ENCODE assay signal across 25 cellular contexts in the genomic region with DNA sequence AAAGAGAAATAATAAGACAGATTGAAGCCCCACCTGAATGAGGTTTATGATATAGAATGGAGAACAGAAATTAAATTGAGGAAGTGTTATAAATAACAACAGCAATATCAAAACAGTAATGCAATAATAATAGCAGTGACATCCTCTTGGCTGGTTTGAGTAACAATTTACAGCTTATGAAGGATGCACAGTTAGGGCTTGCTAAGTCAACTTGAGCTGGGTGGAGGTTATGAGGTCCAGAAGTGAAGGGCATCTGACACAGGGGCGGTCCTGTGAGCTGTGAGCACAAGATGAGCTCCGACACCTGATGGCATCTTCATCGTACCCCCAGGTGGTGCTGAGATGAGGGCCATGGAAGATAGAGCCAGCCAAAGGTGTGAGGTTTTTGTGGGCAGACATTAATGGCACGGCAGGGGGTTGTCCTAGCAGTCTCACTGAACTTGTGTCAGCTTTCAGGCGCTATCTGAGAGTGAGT. TPM values are rescaled to one million over a fixed set of nuclear protein-coding genes. Genes with fewer than 3 reads are reported as not detected.
DNase-seq lines count a peak whose midpoint lies in the region; ATAC-seq, FAIRE-seq and TF ChIP-seq lines count a peak whose summit lies in the region.
"Had no signal": no experiment of that assay in that cellular context is flagged by ENCODE, and none has a peak within 500 bp of the region (broad histone marks: within the 10 kb centered on the region; RNA-seq: fewer than 3 reads in every experiment).

No MANE protein-coding gene starts in this region.

- H3K9me3 Mint-ChIP-seq in activated naive CD8-positive, alpha-beta T cell treated with anti-CD3 and anti-CD28 coated beads, Interleukin-2, amount 50 U/mL, for 24 hours, result no peaks in the 10 kb centered on the region
- H3K9me3 Mint-ChIP-seq in activated naive CD8-positive, alpha-beta T cell treated with anti-CD3 and anti-CD28 coated beads for 36 hours, result no peaks in the 10 kb centered on the region
- H3K9me3 Mint-ChIP-seq in stimulated activated naive B cell treated with anti-CD40 and anti-IgM and Interleukin-4, amounts not matched to agents 10 μg/mL and 1 μg/mL and 100 μg/mL, for 72 hours, result peaks cover 6 to 7% of the 10 kb centered on the region in 2 donors
- H3K9me3 Mint-ChIP-seq: T-helper 2 cell treated with Interferon-gamma antibody and Interleukin-4, amounts not matched to agents 5 μg/mL and 100 μg/mL, for 36 hours had no signal

- H3K4me3 Mint-ChIP-seq in activated naive CD8-positive, alpha-beta T cell treated with anti-CD3 and anti-CD28 coated beads, Interleukin-2, amount 50 U/mL, for 24 hours, result no peak overlapping the region
- H3K4me3 Mint-ChIP-seq in activated naive CD8-positive, alpha-beta T cell treated with anti-CD3 and anti-CD28 coated beads for 36 hours, result no peak overlapping the region
- H3K4me3 Mint-ChIP-seq in stimulated activated naive B cell treated with anti-CD40 and anti-IgM and Interleukin-4, amounts not matched to agents 10 μg/mL and 1 μg/mL and 100 μg/mL, for 72 hours, result peak overlapping the region; percentile 79 to 82
- H3K4me3 Mint-ChIP-seq: T-helper 2 cell treated with Interferon-gamma antibody and Interleukin-4, amounts not matched to agents 5 μg/mL and 100 μg/mL, for 36 hours had no signal

- H3K4me1 Mint-ChIP-seq in activated naive CD8-positive, alpha-beta T cell treated with anti-CD3 and anti-CD28 coated beads, Interleukin-2, amount 50 U/mL, for 24 hours, result peaks cover 14% of the 10 kb centered on the region
- H3K4me1 Mint-ChIP-seq in activated naive CD8-positive, alpha-beta T cell treated with anti-CD3 and anti-CD28 coated beads for 36 hours, result no peaks in the 10 kb centered on the region
- H3K4me1 Mint-ChIP-seq in stimulated activated naive B cell treated with anti-CD40 and anti-IgM and Interleukin-4, amounts not matched to agents 10 μg/mL and 1 μg/mL and 100 μg/mL, for 72 hours, result peaks cover 62 to 89% of the 10 kb centered on the region in 2 donors

- FAIRE-seq in RCC 7860 (lab: Jason Lieb, UNC), result no peak

- no peak for TF ChIP-seq CTCF in coronary artery (IDR thresholded peaks at IDR 0.05)

- peaks cover 6% of the 10 kb centered on the region for H3K27me3 Mint-ChIP-seq in activated naive CD8-positive, alpha-beta T cell treated with anti-CD3 and anti-CD28 coated beads, Interleukin-2, amount 50 U/mL, for 24 hours
- peaks cover 5% of the 10 kb centered on the region for H3K27me3 Mint-ChIP-seq in activated naive CD8-positive, alpha-beta T cell treated with anti-CD3 and anti-CD28 coated beads for 36 hours
- no peaks in the 10 kb centered on the region for H3K27me3 Mint-ChIP-seq in stimulated activated naive B cell treated with anti-CD40 and anti-IgM and Interleukin-4, amounts not matched to agents 10 μg/mL and 1 μg/mL and 100 μg/mL, for 72 hours

- H3K27ac Mint-ChIP-seq in activated naive CD8-positive, alpha-beta T cell treated with anti-CD3 and anti-CD28 coated beads, Interleukin-2, amount 50 U/mL, for 24 hours, result peak overlapping the region; percentile 49
- no peak overlapping the region for H3K27ac Mint-ChIP-seq in activated naive CD8-positive, alpha-beta T cell treated with anti-CD3 and anti-CD28 coated beads for 36 hours
- H3K27ac Mint-ChIP-seq in stimulated activated naive B cell treated with anti-CD40 and anti-IgM and Interleukin-4, amounts not matched to agents 10 μg/mL and 1 μg/mL and 100 μg/mL, for 72 hours, result peak overlapping the region; percentile 99
- H3K27ac Mint-ChIP-seq: T-helper 2 cell treated with Interferon-gamma antibody and Interleukin-4, amounts not matched to agents 5 μg/mL and 100 μg/mL, for 36 hours had no signal

- H3K27ac ChIP-seq in coronary artery, result no peak overlapping the region
- H3K27ac ChIP-seq: body of pancreas, SK-N-MC, WERI-Rb-1 had no signal

- H3K4me3 ChIP-seq in coronary artery, result no peak overlapping the region
- H3K4me3 ChIP-seq: body of pancreas, HAP-1, lung, Peyer's patch, SK-N-MC, smooth muscle cell had no signal

- no peak for DNase-seq in activated naive CD8-positive, alpha-beta T cell treated with anti-CD3 and anti-CD28 coated beads, Interleukin-2, amount 50 U/mL, for 24 hours
- no peak for DNase-seq in activated naive CD8-positive, alpha-beta T cell treated with anti-CD3 and anti-CD28 coated beads for 36 hours
- peak; percentile 50 for DNase-seq in MV-4-11 (lab: John Stamatoyannopoulos, UW)
- peak; percentile 21 for DNase-seq in coronary artery (ENCODE audit: low spot score)
- DNase-seq in stimulated activated naive B cell treated with anti-CD40 and anti-IgM and Interleukin-4, amounts not matched to agents 10 μg/mL and 1 μg/mL and 100 μg/mL, for 72 hours, result peak; percentile 73
- no peak for DNase-seq in RCC 7860 (ENCODE audit: low spot score)
- DNase-seq: activated CD4-positive, alpha-beta T cell treated with anti-CD3 and anti-CD28 coated beads, Interleukin-2, amount 50 U/mL, for 4 hours; body of pancreas; Caco-2; DMS79 treated with DMSO at 0.1 percent for 48 hours; KBM-7; NCI-H1092 treated with DMSO at 0.1 percent for 48 hours; NCI-H2081; NCI-H446; Peyer's patch; stimulated activated CD4-positive, alpha-beta T cell treated with anti-CD3 and anti-CD28 coated beads, Interleukin-2, amount 100 ng/mL, for 48 hours; trophoblast cell; WERI-Rb-1 had no signal

- peak; percentile 34 for ATAC-seq in activated naive CD8-positive, alpha-beta T cell treated with anti-CD3 and anti-CD28 coated beads, Interleukin-2, amount 50 U/mL, for 24 hours
- ATAC-seq in stimulated activated naive B cell treated with anti-CD40 and anti-IgM and Interleukin-4, amounts not matched to agents 10 μg/mL and 1 μg/mL and 100 μg/mL, for 72 hours (replicated peaks), result peak; percentile 76 to 80
- ATAC-seq in activated CD4-positive, CD25-positive, alpha-beta regulatory T cell treated with anti-CD3 and anti-CD28 coated beads, Interleukin-2, amount 50 U/mL, for 24 hours, result no peak
- ATAC-seq in HG03439 (IDR thresholded peaks at IDR 0.05; ENCODE audit: unreplicated experiment), result no peak
- ATAC-seq: body of pancreas had no signal

- H3K36me3 Mint-ChIP-seq in activated naive CD8-positive, alpha-beta T cell treated with anti-CD3 and anti-CD28 coated beads, Interleukin-2, amount 50 U/mL, for 24 hours (ENCODE audit: low read depth), result no peaks in the 10 kb centered on the region
- H3K36me3 Mint-ChIP-seq in activated naive CD8-positive, alpha-beta T cell treated with anti-CD3 and anti-CD28 coated beads for 36 hours, result no peaks in the 10 kb centered on the region
- peaks cover 21 to 29% of the 10 kb centered on the region in 2 donors for H3K36me3 Mint-ChIP-seq in stimulated activated naive B cell treated with anti-CD40 and anti-IgM and Interleukin-4, amounts not matched to agents 10 μg/mL and 1 μg/mL and 100 μg/mL, for 72 hours

RNA-seq across cellular contexts. Expression of a gene that starts 30.5 kb away (rescaled TPM):
- total RNA-seq in activated naive CD8-positive, alpha-beta T cell treated with anti-CD3 and anti-CD28 coated beads for 36 hours, result not detected

Comparison
In these comparisons a context has a peak if more than half of its experiments do, and no peak if none do; other contexts are left out.
1. ATAC-seq: peak in activated naive CD8-positive, alpha-beta T cell treated with anti-CD3 and anti-CD28 coated beads, Interleukin-2, amount 50 U/mL, for 24 hours (single experiment) and stimulated activated naive B cell treated with anti-CD40 and anti-IgM and Interleukin-4, amounts not matched to agents 10 μg/mL and 1 μg/mL and 100 μg/mL, for 72 hours (2 of 2); none in activated CD4-positive, CD25-positive, alpha-beta regulatory T cell treated with anti-CD3 and anti-CD28 coated beads, Interleukin-2, amount 50 U/mL, for 24 hours (0 of 2) and HG03439 (single experiment).
2. DNase-seq: peak in MV-4-11 (single experiment), coronary artery (single experiment) and stimulated activated naive B cell treated with anti-CD40 and anti-IgM and Interleukin-4, amounts not matched to agents 10 μg/mL and 1 μg/mL and 100 μg/mL, for 72 hours (single experiment); none in activated naive CD8-positive, alpha-beta T cell treated with anti-CD3 and anti-CD28 coated beads, Interleukin-2, amount 50 U/mL, for 24 hours (single experiment), activated naive CD8-positive, alpha-beta T cell treated with anti-CD3 and anti-CD28 coated beads for 36 hours (single experiment) and RCC 7860 (single experiment).
3. H3K4me3 Mint-ChIP-seq: peak in stimulated activated naive B cell treated with anti-CD40 and anti-IgM and Interleukin-4, amounts not matched to agents 10 μg/mL and 1 μg/mL and 100 μg/mL, for 72 hours (2 of 2); none in activated naive CD8-positive, alpha-beta T cell treated with anti-CD3 and anti-CD28 coated beads, Interleukin-2, amount 50 U/mL, for 24 hours (single experiment) and activated naive CD8-positive, alpha-beta T cell treated with anti-CD3 and anti-CD28 coated beads for 36 hours (single experiment).